In genomic region chr19:38556521-38557174, GRCh38 we compare ENCODE assay signal across 11 cellular contexts.
DNase-seq lines count a peak whose midpoint lies in the region; ATAC-seq and TF ChIP-seq lines count a peak whose summit lies in the region.
"Had no signal": no experiment of that assay in that cellular context is flagged by ENCODE, and none has a peak within 500 bp of the region (broad histone marks: within the 10 kb centered on the region; RNA-seq: fewer than 3 reads in every experiment).

No MANE protein-coding gene starts in this region.

- H4K20me1 ChIP-seq in neural progenitor cell (ENCODE audit: low read depth) = no peaks in the 10 kb centered on the region

- no peaks in the 10 kb centered on the region for H3K36me3 Mint-ChIP-seq in activated CD8-positive, alpha-beta T cell treated with anti-CD3 and anti-CD28 coated beads, Interleukin-2, amount 10 ng/mL, durations not matched to agents 7 days and 5 days (ENCODE audit: low read depth)
- no peaks in the 10 kb centered on the region for H3K36me3 Mint-ChIP-seq in activated CD8-positive, alpha-beta T cell treated with anti-CD3 and anti-CD28 coated beads for 36 hours (ENCODE audit: low read depth)
- peaks cover 11% of the 10 kb centered on the region for H3K36me3 Mint-ChIP-seq in activated T-helper 17 cell treated with anti-CD3 and anti-CD28 coated beads, Interleukin-2, amount 50 U/mL, for 72 hours (ENCODE audit: low read depth)
- H3K36me3 Mint-ChIP-seq in neural progenitor cell = no peaks in the 10 kb centered on the region

- CTCF ChIA-PET in activated CD8-positive, alpha-beta T cell treated with anti-CD3 and anti-CD28 coated beads, Interleukin-2, amount 10 ng/mL, durations not matched to agents 7 days and 5 days (lab: Charles Lee) = interaction anchor here (1.0 to 1.9 kb wide), 6 partner anchors 12 to 78 kb away, joined by 3 to 14 read pairs (median 5); partner anchors contain the start of genes EIF3K and MAP4K1
- CTCF ChIA-PET in activated CD8-positive, alpha-beta T cell treated with anti-CD3 and anti-CD28 coated beads for 36 hours (lab: Charles Lee) = interaction anchor here (1.2 kb wide), 1 partner anchor 12 kb away, joined by 3 read pairs; no protein-coding TSS in a partner anchor

- H3F3A ChIP-seq in neural progenitor cell (ENCODE audit: low read depth) = no peaks in the 10 kb centered on the region

- no peak overlapping the region for H3K27ac ChIP-seq in neural progenitor cell

- ATAC-seq in activated CD8-positive, alpha-beta T cell treated with anti-CD3 and anti-CD28 coated beads, Interleukin-2, amount 10 ng/mL, durations not matched to agents 7 days and 5 days = no peak
- ATAC-seq in activated CD8-positive, alpha-beta T cell treated with anti-CD3 and anti-CD28 coated beads for 36 hours = no peak
- ATAC-seq in HG02798 (IDR thresholded peaks at IDR 0.05; ENCODE audit: poor library complexity, unreplicated experiment) = peak; percentile 9
- ATAC-seq in activated T-helper 17 cell treated with anti-CD3 and anti-CD28 coated beads, Interleukin-2, amount 50 U/mL, for 72 hours (replicated peaks) = no peak
- no peak for ATAC-seq in HG03045 (IDR thresholded peaks at IDR 0.05; ENCODE audit: unreplicated experiment)

- intact Hi-C loops in activated CD8-positive, alpha-beta T cell treated with anti-CD3 and anti-CD28 coated beads for 36 hours (cut with micrococcal nuclease) = no loop called here

- H3K4me1 Mint-ChIP-seq in activated CD8-positive, alpha-beta T cell treated with anti-CD3 and anti-CD28 coated beads, Interleukin-2, amount 10 ng/mL, durations not matched to agents 7 days and 5 days (ENCODE audit: low read depth) = peaks cover 43% of the 10 kb centered on the region
- peaks cover 40% of the 10 kb centered on the region for H3K4me1 Mint-ChIP-seq in activated CD8-positive, alpha-beta T cell treated with anti-CD3 and anti-CD28 coated beads for 36 hours (ENCODE audit: low read depth)
- peaks cover 33% of the 10 kb centered on the region for H3K4me1 Mint-ChIP-seq in activated T-helper 17 cell treated with anti-CD3 and anti-CD28 coated beads, Interleukin-2, amount 50 U/mL, for 72 hours
- peaks cover 3% of the 10 kb centered on the region for H3K4me1 Mint-ChIP-seq in neural progenitor cell

- H3K4me1 ChIP-seq in neural progenitor cell = no peaks in the 10 kb centered on the region

- POLR2A ChIA-PET in activated CD8-positive, alpha-beta T cell treated with anti-CD3 and anti-CD28 coated beads, Interleukin-2, amount 10 ng/mL, durations not matched to agents 7 days and 5 days (lab: Charles Lee) = no interaction called here
- POLR2A ChIA-PET in activated CD8-positive, alpha-beta T cell treated with anti-CD3 and anti-CD28 coated beads for 36 hours (lab: Charles Lee) = no interaction called here

- no peak for DNase-seq in activated CD8-positive, alpha-beta T cell treated with anti-CD3 and anti-CD28 coated beads, Interleukin-2, amount 10 ng/mL, durations not matched to agents 7 days and 5 days
- no peak for DNase-seq in activated CD8-positive, alpha-beta T cell treated with anti-CD3 and anti-CD28 coated beads for 36 hours
- DNase-seq in neural progenitor cell (ENCODE audit: low spot score) = no peak
- DNase-seq in activated CD4-positive, alpha-beta T cell treated with anti-CD3 and anti-CD28 coated beads for 48 hours = no peak
- DNase-seq in superior temporal gyrus (ENCODE audit: extremely low spot score) = no peak
- DNase-seq: NCI-H524; stimulated activated CD4-positive, alpha-beta T cell treated with anti-CD3 and anti-CD28 coated beads, Interleukin-12 subunit alpha, Interleukin-12 subunit beta, amount 100 ng/mL, for 4 hours had no signal

- H3K79me2 ChIP-seq in neural progenitor cell (ENCODE audit: low read depth) = no peaks in the 10 kb centered on the region

- H3K4me2 ChIP-seq in neural progenitor cell = no peak overlapping the region

- H3K9me3 ChIP-seq in neural progenitor cell (ENCODE audit: low read depth) = no peaks in the 10 kb centered on the region

- no peak overlapping the region for H2AFZ ChIP-seq in neural progenitor cell (replicated peaks)

- TF ChIP-seq CTCF in activated CD8-positive, alpha-beta T cell treated with anti-CD3 and anti-CD28 coated beads for 36 hours (IDR thresholded peaks at IDR 0.05) = no peak
- peak; percentile 7 for TF ChIP-seq CTCF in neural progenitor cell (IDR thresholded peaks at IDR 0.05)

- H3K27ac Mint-ChIP-seq in activated CD8-positive, alpha-beta T cell treated with anti-CD3 and anti-CD28 coated beads, Interleukin-2, amount 10 ng/mL, durations not matched to agents 7 days and 5 days = peak overlapping the region; percentile 59
- no peak overlapping the region for H3K27ac Mint-ChIP-seq in activated CD8-positive, alpha-beta T cell treated with anti-CD3 and anti-CD28 coated beads for 36 hours
- peak overlapping the region; percentile 31 for H3K27ac Mint-ChIP-seq in activated T-helper 17 cell treated with anti-CD3 and anti-CD28 coated beads, Interleukin-2, amount 50 U/mL, for 72 hours
- no peak overlapping the region for H3K27ac Mint-ChIP-seq in neural progenitor cell

- no peak overlapping the region for H3K9ac ChIP-seq in neural progenitor cell

- no peaks in the 10 kb centered on the region for H3K27me3 ChIP-seq in neural progenitor cell

- H3K27me3 Mint-ChIP-seq in activated CD8-positive, alpha-beta T cell treated with anti-CD3 and anti-CD28 coated beads, Interleukin-2, amount 10 ng/mL, durations not matched to agents 7 days and 5 days (ENCODE audit: low read depth) = peaks cover 10% of the 10 kb centered on the region
- H3K27me3 Mint-ChIP-seq in activated CD8-positive, alpha-beta T cell treated with anti-CD3 and anti-CD28 coated beads for 36 hours = peaks cover 12% of the 10 kb centered on the region
- H3K27me3 Mint-ChIP-seq in activated T-helper 17 cell treated with anti-CD3 and anti-CD28 coated beads, Interleukin-2, amount 50 U/mL, for 72 hours = no peaks in the 10 kb centered on the region
- peaks cover 6% of the 10 kb centered on the region for H3K27me3 Mint-ChIP-seq in neural progenitor cell (ENCODE audit: insufficient read depth, low read depth)

- no peak overlapping the region for H3K4me3 Mint-ChIP-seq in activated CD8-positive, alpha-beta T cell treated with anti-CD3 and anti-CD28 coated beads, Interleukin-2, amount 10 ng/mL, durations not matched to agents 7 days and 5 days
- H3K4me3 Mint-ChIP-seq in activated CD8-positive, alpha-beta T cell treated with anti-CD3 and anti-CD28 coated beads for 36 hours = no peak overlapping the region
- peak overlapping the region; percentile 56 for H3K4me3 Mint-ChIP-seq in activated T-helper 17 cell treated with anti-CD3 and anti-CD28 coated beads, Interleukin-2, amount 50 U/mL, for 72 hours
- no peak overlapping the region for H3K4me3 Mint-ChIP-seq in neural progenitor cell

- H3K4me3 ChIP-seq in neural progenitor cell = no peak overlapping the region

- H3K9me3 Mint-ChIP-seq in activated CD8-positive, alpha-beta T cell treated with anti-CD3 and anti-CD28 coated beads, Interleukin-2, amount 10 ng/mL, durations not matched to agents 7 days and 5 days (ENCODE audit: insufficient read depth) = no peaks in the 10 kb centered on the region
- H3K9me3 Mint-ChIP-seq in activated CD8-positive, alpha-beta T cell treated with anti-CD3 and anti-CD28 coated beads for 36 hours = no peaks in the 10 kb centered on the region
- H3K9me3 Mint-ChIP-seq in activated T-helper 17 cell treated with anti-CD3 and anti-CD28 coated beads, Interleukin-2, amount 50 U/mL, for 72 hours = no peaks in the 10 kb centered on the region
- no peaks in the 10 kb centered on the region for H3K9me3 Mint-ChIP-seq in neural progenitor cell
- H3K9me3 Mint-ChIP-seq: T-helper 1 cell treated with Interleukin-12 subunit alpha and Interleukin-12 subunit beta and Interleukin-4 antibody, amounts not matched to agents 30 μg/mL and 1 μg/mL, for 36 hours had no signal

- H3K36me3 ChIP-seq in neural progenitor cell = no peaks in the 10 kb centered on the region

Comparison
In these comparisons a context has a peak if more than half of its experiments do, and no peak if none do; other contexts are left out.
1. H3K27ac Mint-ChIP-seq: peak in activated CD8-positive, alpha-beta T cell treated with anti-CD3 and anti-CD28 coated beads, Interleukin-2, amount 10 ng/mL, durations not matched to agents 7 days and 5 days (single experiment) and activated T-helper 17 cell treated with anti-CD3 and anti-CD28 coated beads, Interleukin-2, amount 50 U/mL, for 72 hours (single experiment); none in activated CD8-positive, alpha-beta T cell treated with anti-CD3 and anti-CD28 coated beads for 36 hours (single experiment) and neural progenitor cell (single experiment).